ENCODE assay signal across 29 cellular contexts in genomic region chr7:98874942-98875341, GRCh38. TPM values are rescaled to one million over a fixed set of nuclear protein-coding genes. Genes with fewer than 3 reads are reported as not detected.
"Had no signal": no experiment of that assay in that cellular context is flagged by ENCODE, and none has a peak within 500 bp of the region (broad histone marks: within the 10 kb centered on the region; RNA-seq: fewer than 3 reads in every experiment).

No MANE protein-coding gene starts in this region.

- H3K4me3 ChIP-seq: esophagus squamous epithelium, gastroesophageal sphincter had no signal

- H3K36me3 ChIP-seq: brain microvascular endothelial cell, esophagus squamous epithelium, gastroesophageal sphincter had no signal

- ATAC-seq: activated CD4-positive, CD25-positive, alpha-beta regulatory T cell treated with anti-CD3 and anti-CD28 coated beads, Interleukin-2, amount 50 U/mL, for 24 hours; activated CD8-positive, alpha-beta T cell treated with anti-CD3 and anti-CD28 coated beads for 36 hours; activated T-cell treated with anti-CD3 and anti-CD28 coated beads, Interleukin-2, amount 50 U/mL, for 4 hours; activated T-helper 17 cell treated with anti-CD3 and anti-CD28 coated beads, Interleukin-2, amount 50 U/mL, for 72 hours; gastroesophageal sphincter; T-helper 17 cell had no signal

- H3K27ac ChIP-seq: brain microvascular endothelial cell, epithelial cell of prostate, esophagus squamous epithelium, gastroesophageal sphincter, WERI-Rb-1 had no signal

- DNase-seq: activated B cell treated with CpG ODN at 0.5 μM for 24 hours; activated CD4-positive, alpha-beta T cell treated with anti-CD3 and anti-CD28 coated beads for 48 hours; activated CD4-positive, alpha-beta T cell treated with anti-CD3 and anti-CD28 coated beads, Interleukin-2, amount 50 U/mL, for 1 hour; activated CD4-positive, alpha-beta T cell treated with anti-CD3 and anti-CD28 coated beads, Interleukin-2, amount 50 U/mL, for 48 hours; activated CD8-positive, alpha-beta memory T cell treated with anti-CD3 and anti-CD28 coated beads for 24 hours; activated CD8-positive, alpha-beta T cell treated with anti-CD3 and anti-CD28 coated beads for 36 hours; activated effector memory CD4-positive, alpha-beta T cell treated with Interleukin-2 at 50 U/mL for 16 hours; activated gamma-delta T cell treated with Interleukin-2 at 50 U/mL for 16 hours; activated naive CD4-positive, alpha-beta T cell treated with anti-CD3 and anti-CD28 coated beads, Interleukin-2, amount 50 U/mL, for 16 hours; activated naive CD4-positive, alpha-beta T cell treated with Interleukin-2 at 50 U/mL for 16 hours; activated T-cell treated with anti-CD3 and anti-CD28 coated beads, Interleukin-2, amount 50 U/mL, for 4 hours; amniotic stem cell; anterior cingulate cortex; brain microvascular endothelial cell; effector CD8-positive, alpha-beta T cell; esophagus squamous epithelium; foreskin melanocyte; T-helper 1 cell; T-helper 17 cell; T1000; WERI-Rb-1 had no signal

- H3K9me3 ChIP-seq: esophagus squamous epithelium, gastroesophageal sphincter had no signal

RNA-seq across cellular contexts. Expression of gene TMEM130, which starts 5.1 kb away (rescaled TPM):
- total RNA-seq: activated T-cell treated with anti-CD3 and anti-CD28 coated beads, Interleukin-2, amount 50 U/mL, for 4 hours; activated T-helper 17 cell treated with anti-CD3 and anti-CD28 coated beads, Interleukin-2, amount 50 U/mL, for 72 hours; bronchial epithelial cell; dermis microvascular lymphatic vessel endothelial cell; endothelial cell of umbilical vein; glomerular endothelial cell had no signal
- polyA plus RNA-seq: endothelial cell of umbilical vein had no signal
